1 cellular context compared by ENCODE assay signal in genomic region chr4:169060396-169061081, GRCh38.
TF ChIP-seq lines count a peak whose summit lies in the region.

No MANE protein-coding gene starts in this region.

TF ChIP-seq in IMR-90, 13 proteins besides CTCF, POLR2A, EP300 and RAD21 (continued from another document):
- TF ChIP-seq CHD1 (IDR thresholded peaks at IDR 0.05; ENCODE audit: low read depth, low read length), result no peak
- no peak for TF ChIP-seq USF2 (IDR thresholded peaks at IDR 0.05; ENCODE audit: low read depth, low read length)
- TF ChIP-seq MAFK (IDR thresholded peaks at IDR 0.05; ENCODE audit: low read depth, low read length), result no peak
- TF ChIP-seq RCOR1 (IDR thresholded peaks at IDR 0.05; ENCODE audit: insufficient replicate concordance, low read length), result no peak
- no peak for TF ChIP-seq SMC3 (IDR thresholded peaks at IDR 0.05; ENCODE audit: low read depth, low read length)
- TF ChIP-seq ELK1 (IDR thresholded peaks at IDR 0.05; ENCODE audit: borderline replicate concordance, low read depth, low read length), result no peak
- TF ChIP-seq FOS (IDR thresholded peaks at IDR 0.05; ENCODE audit: low read depth, low read length), result no peak
- TF ChIP-seq MXI1 (IDR thresholded peaks at IDR 0.05; ENCODE audit: borderline replicate concordance, low read depth, low read length), result no peak
- TF ChIP-seq MAZ (IDR thresholded peaks at IDR 0.05; ENCODE audit: borderline replicate concordance, low read depth, low read length), result no peak
- no peak for TF ChIP-seq RFX5 (IDR thresholded peaks at IDR 0.05; ENCODE audit: low read depth, low read length)
- no peak for TF ChIP-seq NFE2L2 (IDR thresholded peaks at IDR 0.05; ENCODE audit: low read depth, low read length)
- TF ChIP-seq CEBPB (IDR thresholded peaks at IDR 0.05; ENCODE audit: low read depth, low read length), result no peak
TF ChIP-seq in IMR-90: peak in this region for 0.
